ENCODE assay signal across 26 cellular contexts in the genomic region with DNA sequence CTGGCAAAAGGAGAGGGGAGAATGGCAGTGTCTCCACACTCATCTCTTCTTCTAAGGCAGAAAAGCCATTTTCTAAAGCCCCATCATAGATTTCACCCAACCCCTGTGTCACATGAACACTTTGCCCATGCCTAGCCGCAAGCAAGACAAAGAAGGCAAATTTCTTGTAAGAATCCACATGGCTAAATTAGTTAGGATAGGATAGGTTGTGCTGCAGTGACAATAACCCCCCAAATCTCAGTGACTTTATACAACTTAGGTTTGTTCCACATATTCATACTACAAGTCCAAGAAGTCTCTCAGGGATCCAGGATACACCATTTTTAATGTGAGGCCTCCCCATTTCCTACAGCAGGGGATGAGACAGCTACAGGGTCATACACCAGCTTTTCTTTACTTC.
"Had no signal": no experiment of that assay in that cellular context is flagged by ENCODE, and none has a peak within 500 bp of the region (broad histone marks: within the 10 kb centered on the region; RNA-seq: fewer than 3 reads in every experiment).

No MANE protein-coding gene starts in this region.

- H3K4me3 ChIP-seq: stomach, suprapubic skin, testis, thoracic aorta, thyroid gland, tibial artery, tibial nerve, transverse colon, upper lobe of left lung, upper lobe of right lung, uterus, vagina had no signal

- H3K4me1 ChIP-seq: stomach, suprapubic skin, testis, upper lobe of left lung, uterus, vagina had no signal

- H3K36me3 ChIP-seq: stomach, suprapubic skin, thoracic aorta, thyroid gland, tibial artery, tibial nerve, transverse colon, upper lobe of left lung, upper lobe of right lung, uterus, vagina had no signal

- H3K9me3 ChIP-seq: stomach, suprapubic skin, testis, thoracic aorta, thyroid gland, transverse colon, upper lobe of left lung, upper lobe of right lung, uterus, vagina had no signal

- DNase-seq: stimulated activated CD4-positive, alpha-beta T cell treated with anti-CD3 and anti-CD28 coated beads, Interleukin-2, amount 100 ng/mL, for 48 hours; stimulated activated CD4-positive, alpha-beta T cell treated with anti-CD3 and anti-CD28 coated beads, Interleukin-4, amount 100 ng/mL, for 1 hour; stimulated activated CD4-positive, alpha-beta T cell treated with anti-CD3 and anti-CD28 coated beads, Interleukin-4, amount 100 ng/mL, for 24 hours; stimulated activated CD4-positive, alpha-beta T cell treated with anti-CD3 and anti-CD28 coated beads, Interleukin-4, amount 100 ng/mL, for 4 hours; stimulated activated CD8-positive, alpha-beta memory T cell treated with anti-CD3 and anti-CD28 coated beads, Interleukin-4, amount 100 ng/mL, for 48 hours; stimulated activated naive B cell treated with anti-CD40 and anti-IgM and Interleukin-4, amounts not matched to agents 10 μg/mL and 1 μg/mL and 100 μg/mL, for 72 hours; stimulated activated naive CD4-positive, alpha-beta T cell; stimulated activated naive CD4-positive, alpha-beta T cell treated with Interleukin-2 at 50 U/mL for 16 hours; stimulated activated naive CD8-positive, alpha-beta T cell treated with anti-CD3 and anti-CD28 coated beads, Interleukin-15, amount 100 ng/mL, for 72 hours; stimulated activated naive CD8-positive, alpha-beta T cell treated with anti-CD3 and anti-CD28 coated beads, Interleukin-15, Interleukin-2, amounts not matched to agents 100 U/mL and 50 U/mL, for 24 hours; stomach; substantia nigra; testis; thyroid gland; tibial artery; transverse colon; trophoblast cell; upper lobe of left lung; upper lobe of right lung; uterus had no signal

- H3K27me3 ChIP-seq: stomach, suprapubic skin, testis, thyroid gland, tibial artery, tibial nerve, transverse colon, upper lobe of left lung, upper lobe of right lung, uterus, vagina had no signal

- H3K27ac ChIP-seq: stomach, suprapubic skin, testis, thoracic aorta, thyroid gland, tibial artery, tibial nerve, transverse colon, upper lobe of left lung, upper lobe of right lung, uterus, vagina had no signal

- ATAC-seq: stimulated activated effector memory CD8-positive, alpha-beta T cell treated with anti-CD3 and anti-CD28 coated beads, Interleukin-12 subunit alpha, Interleukin-12 subunit beta, amount 100 ng/mL, for 72 hours; stimulated activated memory B cell treated with anti-CD40 and anti-IgM and Interleukin-4, amounts not matched to agents 10 μg/mL and 1 μg/mL and 100 μg/mL, for 72 hours; stimulated activated naive B cell treated with anti-CD40 and anti-IgM and Interleukin-4, amounts not matched to agents 10 μg/mL and 1 μg/mL and 100 μg/mL, for 72 hours; stimulated activated naive CD8-positive, alpha-beta T cell treated with anti-CD3 and anti-CD28 coated beads, Interleukin-15, amount 100 ng/mL, for 72 hours; stimulated activated naive CD8-positive, alpha-beta T cell treated with anti-CD3 and anti-CD28 coated beads, Interleukin-15, Interleukin-2, amounts not matched to agents 100 U/mL and 50 U/mL, for 24 hours; upper lobe of right lung had no signal
